ENCODE assay signal across 1 cellular context in genomic region chr16:49483251-49483650, GRCh38.
TF ChIP-seq lines count a peak whose summit lies in the region.

No MANE protein-coding gene starts in this region.

TF ChIP-seq in SK-N-SH treated with all-trans-retinoic acid at 6 μM for 48 hours, 23 proteins besides CTCF, POLR2A, EP300 and RAD21 (continued from another document):
- TF ChIP-seq ZNF70 (CRISPR knock-in tag; IDR thresholded peaks at IDR 0.05) (no peak), ZC3H10 (CRISPR knock-in tag; IDR thresholded peaks at IDR 0.05) (no peak), CSRNP3 (CRISPR knock-in tag; IDR thresholded peaks at IDR 0.05) (no peak), TCF4 (CRISPR knock-in tag; IDR thresholded peaks at IDR 0.05; ENCODE audit: borderline replicate concordance) (no peak), CSDC2 (CRISPR knock-in tag; IDR thresholded peaks at IDR 0.05) (no peak), BACH2 (CRISPR knock-in tag; IDR thresholded peaks at IDR 0.05; ENCODE audit: borderline replicate concordance) (no peak), GLIS3 (CRISPR knock-in tag; IDR thresholded peaks at IDR 0.05) (no peak), ARNTL (CRISPR knock-in tag; IDR thresholded peaks at IDR 0.05; ENCODE audit: borderline replicate concordance, low read depth) (no peak), CREB5 (CRISPR knock-in tag; IDR thresholded peaks at IDR 0.05; ENCODE audit: low read depth) (no peak), ISL1 (CRISPR knock-in tag; IDR thresholded peaks at IDR 0.05) (no peak), TOX (CRISPR knock-in tag; IDR thresholded peaks at IDR 0.05; ENCODE audit: borderline replicate concordance) (no peak), RARB (CRISPR knock-in tag; IDR thresholded peaks at IDR 0.05) (no peak)
